Comparison of ENCODE assay signal across 1 cellular context in the genomic region with DNA sequence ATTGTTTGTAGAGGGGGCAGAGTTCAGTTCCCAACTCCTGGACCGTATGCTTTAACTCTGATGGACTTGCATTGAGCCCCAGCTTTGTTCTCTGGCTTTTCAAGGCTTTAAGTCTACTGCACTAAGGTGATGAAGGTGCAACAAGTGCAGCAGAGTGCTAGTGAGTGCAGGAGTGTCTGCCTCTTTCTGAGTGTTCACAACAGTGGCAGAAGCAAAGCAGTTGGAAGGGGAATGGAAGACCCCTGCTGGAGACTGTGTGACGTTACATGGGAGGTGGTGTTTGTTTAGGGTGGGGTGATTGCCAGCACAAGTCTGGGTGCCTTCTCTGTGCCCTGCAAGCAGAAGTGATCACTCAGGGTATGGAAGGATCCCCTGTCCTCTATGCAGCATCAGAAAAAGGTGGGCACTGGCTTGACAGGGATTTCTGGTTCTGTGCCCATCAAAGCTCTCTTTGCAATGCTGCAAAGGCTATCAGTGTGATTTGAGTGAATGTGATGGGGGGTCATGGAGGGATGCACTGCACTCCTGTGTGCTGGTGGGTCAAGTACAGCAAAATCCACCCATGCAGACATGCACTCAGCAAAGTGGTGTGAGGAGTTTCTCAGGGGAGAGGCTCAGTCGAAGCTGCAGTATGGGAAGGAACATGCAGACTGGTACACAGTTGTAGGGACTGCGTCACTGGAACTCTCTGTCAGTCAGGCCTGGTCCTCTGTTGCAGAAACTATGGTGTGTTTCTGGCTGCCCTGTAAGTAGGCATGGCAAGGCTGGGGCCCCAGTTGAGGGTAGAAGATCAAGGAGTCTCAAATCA.
A peak's percentile ranks its signal among the peaks of the same experiment; 100 is the strongest.
TF ChIP-seq lines count a peak whose summit lies in the region.

No MANE protein-coding gene starts in this region.

TF ChIP-seq in HepG2, 621 proteins besides CTCF, POLR2A, EP300 and RAD21 (continued from another document and continues in another):
- TF ChIP-seq, protein P1, sequence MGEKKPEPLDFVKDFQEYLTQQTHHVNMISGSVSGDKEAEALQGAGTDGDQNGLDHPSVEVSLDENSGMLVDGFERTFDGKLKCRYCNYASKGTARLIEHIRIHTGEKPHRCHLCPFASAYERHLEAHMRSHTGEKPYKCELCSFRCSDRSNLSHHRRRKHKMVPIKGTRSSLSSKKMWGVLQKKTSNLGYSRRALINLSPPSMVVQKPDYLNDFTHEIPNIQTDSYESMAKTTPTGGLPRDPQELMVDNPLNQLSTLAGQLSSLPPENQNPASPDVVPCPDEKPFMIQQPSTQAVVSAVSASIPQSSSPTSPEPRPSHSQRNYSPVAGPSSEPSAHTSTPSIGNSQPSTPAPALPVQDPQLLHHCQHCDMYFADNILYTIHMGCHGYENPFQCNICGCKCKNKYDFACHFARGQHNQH (CRISPR knock-in tag; IDR thresholded peaks at IDR 0.05) = peak; percentile 20; the same call in 1 of the 2 replicates
- TF ChIP-seq ZNF484 (CRISPR knock-in tag; IDR thresholded peaks at IDR 0.05; ENCODE audit: borderline replicate concordance, low read depth) = no peak
- TF ChIP-seq ZNF143 (CRISPR knock-in tag; IDR thresholded peaks at IDR 0.05) = peak; percentile 15; the same call in 1 of the 2 replicates
- peak; percentile 49; the same call in 1 of the 2 replicates for TF ChIP-seq HDAC1 (CRISPR knock-in tag; IDR thresholded peaks at IDR 0.05)
- TF ChIP-seq, protein P2, sequence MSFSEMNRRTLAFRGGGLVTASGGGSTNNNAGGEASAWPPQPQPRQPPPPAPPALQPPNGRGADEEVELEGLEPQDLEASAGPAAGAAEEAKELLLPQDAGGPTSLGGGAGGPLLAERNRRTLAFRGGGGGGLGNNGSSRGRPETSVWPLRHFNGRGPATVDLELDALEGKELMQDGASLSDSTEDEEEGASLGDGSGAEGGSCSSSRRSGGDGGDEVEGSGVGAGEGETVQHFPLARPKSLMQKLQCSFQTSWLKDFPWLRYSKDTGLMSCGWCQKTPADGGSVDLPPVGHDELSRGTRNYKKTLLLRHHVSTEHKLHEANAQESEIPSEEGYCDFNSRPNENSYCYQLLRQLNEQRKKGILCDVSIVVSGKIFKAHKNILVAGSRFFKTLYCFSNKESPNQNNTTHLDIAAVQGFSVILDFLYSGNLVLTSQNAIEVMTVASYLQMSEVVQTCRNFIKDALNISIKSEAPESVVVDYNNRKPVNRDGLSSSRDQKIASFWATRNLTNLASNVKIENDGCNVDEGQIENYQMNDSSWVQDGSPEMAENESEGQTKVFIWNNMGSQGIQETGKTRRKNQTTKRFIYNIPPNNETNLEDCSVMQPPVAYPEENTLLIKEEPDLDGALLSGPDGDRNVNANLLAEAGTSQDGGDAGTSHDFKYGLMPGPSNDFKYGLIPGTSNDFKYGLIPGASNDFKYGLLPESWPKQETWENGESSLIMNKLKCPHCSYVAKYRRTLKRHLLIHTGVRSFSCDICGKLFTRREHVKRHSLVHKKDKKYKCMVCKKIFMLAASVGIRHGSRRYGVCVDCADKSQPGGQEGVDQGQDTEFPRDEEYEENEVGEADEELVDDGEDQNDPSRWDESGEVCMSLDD (CRISPR knock-in tag; IDR thresholded peaks at IDR 0.05; ENCODE audit: borderline replicate concordance) = no peak
- no peak for TF ChIP-seq MLLT10 (CRISPR knock-in tag; IDR thresholded peaks at IDR 0.05)
- TF ChIP-seq, protein P3, sequence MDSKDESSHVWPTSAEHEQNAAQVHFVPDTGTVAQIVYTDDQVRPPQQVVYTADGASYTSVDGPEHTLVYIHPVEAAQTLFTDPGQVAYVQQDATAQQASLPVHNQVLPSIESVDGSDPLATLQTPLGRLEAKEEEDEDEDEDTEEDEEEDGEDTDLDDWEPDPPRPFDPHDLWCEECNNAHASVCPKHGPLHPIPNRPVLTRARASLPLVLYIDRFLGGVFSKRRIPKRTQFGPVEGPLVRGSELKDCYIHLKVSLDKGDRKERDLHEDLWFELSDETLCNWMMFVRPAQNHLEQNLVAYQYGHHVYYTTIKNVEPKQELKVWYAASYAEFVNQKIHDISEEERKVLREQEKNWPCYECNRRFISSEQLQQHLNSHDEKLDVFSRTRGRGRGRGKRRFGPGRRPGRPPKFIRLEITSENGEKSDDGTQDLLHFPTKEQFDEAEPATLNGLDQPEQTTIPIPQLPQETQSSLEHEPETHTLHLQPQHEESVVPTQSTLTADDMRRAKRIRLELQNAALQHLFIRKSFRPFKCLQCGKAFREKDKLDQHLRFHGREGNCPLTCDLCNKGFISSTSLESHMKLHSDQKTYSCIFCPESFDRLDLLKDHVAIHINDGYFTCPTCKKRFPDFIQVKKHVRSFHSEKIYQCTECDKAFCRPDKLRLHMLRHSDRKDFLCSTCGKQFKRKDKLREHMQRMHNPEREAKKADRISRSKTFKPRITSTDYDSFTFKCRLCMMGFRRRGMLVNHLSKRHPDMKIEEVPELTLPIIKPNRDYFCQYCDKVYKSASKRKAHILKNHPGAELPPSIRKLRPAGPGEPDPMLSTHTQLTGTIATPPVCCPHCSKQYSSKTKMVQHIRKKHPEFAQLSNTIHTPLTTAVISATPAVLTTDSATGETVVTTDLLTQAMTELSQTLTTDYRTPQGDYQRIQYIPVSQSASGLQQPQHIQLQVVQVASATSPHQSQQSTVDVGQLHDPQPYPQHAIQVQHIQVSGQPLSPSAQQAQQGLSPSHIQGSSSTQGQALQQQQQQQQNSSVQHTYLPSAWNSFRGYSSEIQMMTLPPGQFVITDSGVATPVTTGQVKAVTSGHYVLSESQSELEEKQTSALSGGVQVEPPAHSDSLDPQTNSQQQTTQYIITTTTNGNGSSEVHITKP (CRISPR knock-in tag; IDR thresholded peaks at IDR 0.05; ENCODE audit: low read depth) = peak; percentile 39; the same call in 1 of the 2 replicates
- TF ChIP-seq ZNF12 (CRISPR knock-in tag; IDR thresholded peaks at IDR 0.05) = peak; percentile 53; the same call in 1 of the 2 replicates
- TF ChIP-seq EHMT2 (IDR thresholded peaks at IDR 0.05; ENCODE audit: borderline replicate concordance, low read depth, low read length) = peak; percentile 81; the same call in 1 of the 2 replicates
- TF ChIP-seq, protein P4, sequence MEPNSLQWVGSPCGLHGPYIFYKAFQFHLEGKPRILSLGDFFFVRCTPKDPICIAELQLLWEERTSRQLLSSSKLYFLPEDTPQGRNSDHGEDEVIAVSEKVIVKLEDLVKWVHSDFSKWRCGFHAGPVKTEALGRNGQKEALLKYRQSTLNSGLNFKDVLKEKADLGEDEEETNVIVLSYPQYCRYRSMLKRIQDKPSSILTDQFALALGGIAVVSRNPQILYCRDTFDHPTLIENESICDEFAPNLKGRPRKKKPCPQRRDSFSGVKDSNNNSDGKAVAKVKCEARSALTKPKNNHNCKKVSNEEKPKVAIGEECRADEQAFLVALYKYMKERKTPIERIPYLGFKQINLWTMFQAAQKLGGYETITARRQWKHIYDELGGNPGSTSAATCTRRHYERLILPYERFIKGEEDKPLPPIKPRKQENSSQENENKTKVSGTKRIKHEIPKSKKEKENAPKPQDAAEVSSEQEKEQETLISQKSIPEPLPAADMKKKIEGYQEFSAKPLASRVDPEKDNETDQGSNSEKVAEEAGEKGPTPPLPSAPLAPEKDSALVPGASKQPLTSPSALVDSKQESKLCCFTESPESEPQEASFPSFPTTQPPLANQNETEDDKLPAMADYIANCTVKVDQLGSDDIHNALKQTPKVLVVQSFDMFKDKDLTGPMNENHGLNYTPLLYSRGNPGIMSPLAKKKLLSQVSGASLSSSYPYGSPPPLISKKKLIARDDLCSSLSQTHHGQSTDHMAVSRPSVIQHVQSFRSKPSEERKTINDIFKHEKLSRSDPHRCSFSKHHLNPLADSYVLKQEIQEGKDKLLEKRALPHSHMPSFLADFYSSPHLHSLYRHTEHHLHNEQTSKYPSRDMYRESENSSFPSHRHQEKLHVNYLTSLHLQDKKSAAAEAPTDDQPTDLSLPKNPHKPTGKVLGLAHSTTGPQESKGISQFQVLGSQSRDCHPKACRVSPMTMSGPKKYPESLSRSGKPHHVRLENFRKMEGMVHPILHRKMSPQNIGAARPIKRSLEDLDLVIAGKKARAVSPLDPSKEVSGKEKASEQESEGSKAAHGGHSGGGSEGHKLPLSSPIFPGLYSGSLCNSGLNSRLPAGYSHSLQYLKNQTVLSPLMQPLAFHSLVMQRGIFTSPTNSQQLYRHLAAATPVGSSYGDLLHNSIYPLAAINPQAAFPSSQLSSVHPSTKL (CRISPR knock-in tag; IDR thresholded peaks at IDR 0.05) = peak; percentile 66
- peak; percentile 25 for TF ChIP-seq XRCC5 (optimal IDR thresholded peaks at IDR 0.05; ENCODE audit: low read length)
- TF ChIP-seq ZMYM2 (CRISPR knock-in tag; IDR thresholded peaks at IDR 0.05) = peak; percentile 79; the same call in 1 of the 2 replicates
- TF ChIP-seq, protein P5, sequence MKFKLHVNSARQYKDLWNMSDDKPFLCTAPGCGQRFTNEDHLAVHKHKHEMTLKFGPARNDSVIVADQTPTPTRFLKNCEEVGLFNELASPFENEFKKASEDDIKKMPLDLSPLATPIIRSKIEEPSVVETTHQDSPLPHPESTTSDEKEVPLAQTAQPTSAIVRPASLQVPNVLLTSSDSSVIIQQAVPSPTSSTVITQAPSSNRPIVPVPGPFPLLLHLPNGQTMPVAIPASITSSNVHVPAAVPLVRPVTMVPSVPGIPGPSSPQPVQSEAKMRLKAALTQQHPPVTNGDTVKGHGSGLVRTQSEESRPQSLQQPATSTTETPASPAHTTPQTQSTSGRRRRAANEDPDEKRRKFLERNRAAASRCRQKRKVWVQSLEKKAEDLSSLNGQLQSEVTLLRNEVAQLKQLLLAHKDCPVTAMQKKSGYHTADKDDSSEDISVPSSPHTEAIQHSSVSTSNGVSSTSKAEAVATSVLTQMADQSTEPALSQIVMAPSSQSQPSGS (CRISPR knock-in tag; IDR thresholded peaks at IDR 0.05) = 0 out of 2 replicates have a peak, but pooled peaks have one; percentile 17
- peak; percentile 19; the same call in 1 of the 2 replicates for TF ChIP-seq TAF1 (CRISPR knock-in tag; IDR thresholded peaks at IDR 0.05)
- TF ChIP-seq, protein P6, sequence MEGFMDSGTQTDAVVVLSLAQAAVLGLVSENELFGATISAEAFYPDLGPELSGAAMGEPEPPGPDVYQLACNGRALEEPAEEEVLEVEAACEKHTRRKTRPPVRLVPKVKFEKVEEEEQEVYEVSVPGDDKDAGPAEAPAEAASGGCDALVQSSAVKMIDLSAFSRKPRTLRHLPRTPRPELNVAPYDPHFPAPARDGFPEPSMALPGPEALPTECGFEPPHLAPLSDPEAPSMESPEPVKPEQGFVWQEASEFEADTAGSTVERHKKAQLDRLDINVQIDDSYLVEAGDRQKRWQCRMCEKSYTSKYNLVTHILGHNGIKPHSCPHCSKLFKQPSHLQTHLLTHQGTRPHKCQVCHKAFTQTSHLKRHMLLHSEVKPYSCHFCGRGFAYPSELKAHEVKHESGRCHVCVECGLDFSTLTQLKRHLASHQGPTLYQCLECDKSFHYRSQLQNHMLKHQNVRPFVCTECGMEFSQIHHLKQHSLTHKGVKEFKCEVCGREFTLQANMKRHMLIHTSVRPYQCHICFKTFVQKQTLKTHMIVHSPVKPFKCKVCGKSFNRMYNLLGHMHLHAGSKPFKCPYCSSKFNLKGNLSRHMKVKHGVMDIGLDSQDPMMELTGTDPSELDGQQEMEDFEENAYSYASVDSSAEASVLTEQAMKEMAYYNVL (CRISPR knock-in tag; IDR thresholded peaks at IDR 0.05; ENCODE audit: borderline replicate concordance) = peak; percentile 49; the same call in 1 of the 2 replicates
- TF ChIP-seq TARDBP (CRISPR knock-in tag; IDR thresholded peaks at IDR 0.05) = 0 out of 2 replicates have a peak, but pooled peaks have one; percentile 27
- TF ChIP-seq HNF4A (CRISPR knock-in tag; IDR thresholded peaks at IDR 0.05) = peak; percentile 65
- peak; percentile 88; the same call in 1 of the 2 replicates for TF ChIP-seq ZNF619 (CRISPR knock-in tag; IDR thresholded peaks at IDR 0.05)
- TF ChIP-seq HOXA3 (CRISPR knock-in tag; IDR thresholded peaks at IDR 0.05) = 0 out of 2 replicates have a peak, but pooled peaks have one; percentile 42
- TF ChIP-seq, protein P7, sequence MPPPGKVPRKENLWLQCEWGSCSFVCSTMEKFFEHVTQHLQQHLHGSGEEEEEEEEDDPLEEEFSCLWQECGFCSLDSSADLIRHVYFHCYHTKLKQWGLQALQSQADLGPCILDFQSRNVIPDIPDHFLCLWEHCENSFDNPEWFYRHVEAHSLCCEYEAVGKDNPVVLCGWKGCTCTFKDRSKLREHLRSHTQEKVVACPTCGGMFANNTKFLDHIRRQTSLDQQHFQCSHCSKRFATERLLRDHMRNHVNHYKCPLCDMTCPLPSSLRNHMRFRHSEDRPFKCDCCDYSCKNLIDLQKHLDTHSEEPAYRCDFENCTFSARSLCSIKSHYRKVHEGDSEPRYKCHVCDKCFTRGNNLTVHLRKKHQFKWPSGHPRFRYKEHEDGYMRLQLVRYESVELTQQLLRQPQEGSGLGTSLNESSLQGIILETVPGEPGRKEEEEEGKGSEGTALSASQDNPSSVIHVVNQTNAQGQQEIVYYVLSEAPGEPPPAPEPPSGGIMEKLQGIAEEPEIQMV (CRISPR knock-in tag; IDR thresholded peaks at IDR 0.05; ENCODE audit: low read depth) = peak; percentile 66; the same call in 1 of the 2 replicates
- TF ChIP-seq FOXC1 (CRISPR knock-in tag; IDR thresholded peaks at IDR 0.05; ENCODE audit: borderline replicate concordance) = peak; percentile 51; the same call in 1 of the 2 replicates
- peak; percentile 71 for TF ChIP-seq GATAD2A (CRISPR knock-in tag; IDR thresholded peaks at IDR 0.05)
- TF ChIP-seq, protein P8, sequence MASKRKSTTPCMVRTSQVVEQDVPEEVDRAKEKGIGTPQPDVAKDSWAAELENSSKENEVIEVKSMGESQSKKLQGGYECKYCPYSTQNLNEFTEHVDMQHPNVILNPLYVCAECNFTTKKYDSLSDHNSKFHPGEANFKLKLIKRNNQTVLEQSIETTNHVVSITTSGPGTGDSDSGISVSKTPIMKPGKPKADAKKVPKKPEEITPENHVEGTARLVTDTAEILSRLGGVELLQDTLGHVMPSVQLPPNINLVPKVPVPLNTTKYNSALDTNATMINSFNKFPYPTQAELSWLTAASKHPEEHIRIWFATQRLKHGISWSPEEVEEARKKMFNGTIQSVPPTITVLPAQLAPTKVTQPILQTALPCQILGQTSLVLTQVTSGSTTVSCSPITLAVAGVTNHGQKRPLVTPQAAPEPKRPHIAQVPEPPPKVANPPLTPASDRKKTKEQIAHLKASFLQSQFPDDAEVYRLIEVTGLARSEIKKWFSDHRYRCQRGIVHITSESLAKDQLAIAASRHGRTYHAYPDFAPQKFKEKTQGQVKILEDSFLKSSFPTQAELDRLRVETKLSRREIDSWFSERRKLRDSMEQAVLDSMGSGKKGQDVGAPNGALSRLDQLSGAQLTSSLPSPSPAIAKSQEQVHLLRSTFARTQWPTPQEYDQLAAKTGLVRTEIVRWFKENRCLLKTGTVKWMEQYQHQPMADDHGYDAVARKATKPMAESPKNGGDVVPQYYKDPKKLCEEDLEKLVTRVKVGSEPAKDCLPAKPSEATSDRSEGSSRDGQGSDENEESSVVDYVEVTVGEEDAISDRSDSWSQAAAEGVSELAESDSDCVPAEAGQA (IDR thresholded peaks at IDR 0.05; ENCODE audit: low read depth) = no peak
- TF ChIP-seq, protein P8 (CRISPR knock-in tag; IDR thresholded peaks at IDR 0.05; ENCODE audit: borderline replicate concordance) = no peak
